ENCODE assay signal across 8 cellular contexts in genomic region chr16:1271750-1272413, GRCh38. TPM values are rescaled to one million over a fixed set of nuclear protein-coding genes. Genes with fewer than 3 reads are reported as not detected.
DNase-seq lines count a peak whose midpoint lies in the region; ATAC-seq and TF ChIP-seq lines count a peak whose summit lies in the region.
"Not testable (repeated sequence)": the region's sequence is repeated elsewhere in the genome, so short reads cannot be mapped to it uniquely, and the experiment has no call there.
"Had no signal": no experiment of that assay in that cellular context is flagged by ENCODE, and none has a peak within 500 bp of the region (broad histone marks: within the 10 kb centered on the region; RNA-seq: fewer than 3 reads in every experiment).

No MANE protein-coding gene starts in this region.

- intact Hi-C loops in heart right ventricle (cut with DNase I) = not testable (repeated sequence)

- DNase-seq in Daoy (ENCODE audit: low read depth) = peak; percentile 35
- DNase-seq in NCI-H146 treated with DMSO at 0.1 percent for 48 hours (lab: John Stamatoyannopoulos, UW; ENCODE audit: unreplicated experiment) = peak; percentile 78
- peak; percentile 95 for DNase-seq in NCI-H748 (lab: John Stamatoyannopoulos, UW; ENCODE audit: unreplicated experiment)
- peak; percentile 26 for DNase-seq in activated gamma-delta T cell treated with Interleukin-2 at 50 U/mL for 16 hours
- DNase-seq in heart right ventricle = peak; percentile 13 to 45
- peak; percentile 12 for DNase-seq in stimulated activated naive CD4-positive, alpha-beta T cell treated with Interleukin-2 at 50 U/mL for 16 hours (lab: John Stamatoyannopoulos, UW)

- peaks cover 0 to 23% (median 11%) of the 10 kb centered on the region in 7 donors for H3K27me3 ChIP-seq in heart right ventricle

- H3K27ac ChIP-seq in heart right ventricle = not testable (repeated sequence)

- H3K4me1 ChIP-seq in heart right ventricle = not testable (repeated sequence)

- WGBS in heart right ventricle, 2 donors = 6% methylated on average over 15 of the region's 15 CpGs

- not testable (repeated sequence) for TF ChIP-seq CTCF in heart right ventricle (IDR thresholded peaks at IDR 0.05)

- H3K36me3 ChIP-seq in heart right ventricle = not testable (repeated sequence)

- not testable (repeated sequence) for H3K4me3 ChIP-seq in heart right ventricle

- H3K9me3 ChIP-seq in heart right ventricle = not testable (repeated sequence)

- peak in 6 of 8 donors; percentile 19 to 75 (median 62) for ATAC-seq in heart right ventricle

RNA-seq across cellular contexts. Expression of gene TPSD1, which starts 16.0 kb away (rescaled TPM):
- total RNA-seq in Daoy (2014; rRNA removed; shearing (Covaris generic)) = not detected in 2 replicates
- total RNA-seq in heart right ventricle = under 1 TPM in 3 of 10 donors, not detected in 7; 0.28 to 0.44 (median 0.33) TPM
- polyA plus RNA-seq in heart right ventricle = under 1 TPM; 0.12 to 0.51 TPM
- total RNA-seq: CD4-positive, alpha-beta T cell; pulmonary artery endothelial cell had no signal

RNA-seq across cellular contexts. Expression of gene TPSAB1, which starts 31.4 kb away (rescaled TPM):
- total RNA-seq in Daoy (2014; rRNA removed; shearing (Covaris generic)) = not detected in 2 replicates
- total RNA-seq in heart right ventricle = 10 to 100 TPM in 1 of 10 donors, 1 to 10 TPM in 7, under 1 TPM in 2; 0.53 to 11.4 (median 2.2) TPM
- polyA plus RNA-seq in heart right ventricle = 1 to 10 TPM; 1.5 to 5.8 TPM
- total RNA-seq: pulmonary artery endothelial cell had no signal

RNA-seq across cellular contexts. Expression of gene UBE2I, which starts 37.6 kb away (rescaled TPM):
- 37.6 and 69.5 TPM in 2 replicates for total RNA-seq in Daoy (2014; rRNA removed; shearing (Covaris generic))
- 10 to 100 TPM; 70.6 to 99.8 (median 84.6) TPM for total RNA-seq in heart right ventricle
- polyA plus RNA-seq in heart right ventricle = 10 to 100 TPM; 63.1 to 76.4 TPM

RNA-seq across cellular contexts. Expression of gene TPSB2, which starts 41.9 kb away (rescaled TPM):
- not detected in 2 replicates for total RNA-seq in Daoy (2014; rRNA removed; shearing (Covaris generic))
- total RNA-seq in heart right ventricle = 1 to 10 TPM in 7 of 10 donors, under 1 TPM in 3; 0.33 to 5.2 (median 1.8) TPM
- 1 to 10 TPM; 1.7 to 6.4 TPM for polyA plus RNA-seq in heart right ventricle
- total RNA-seq: CD4-positive, alpha-beta T cell; pulmonary artery endothelial cell had no signal

RNA-seq across cellular contexts. Expression of gene TPSG1, which starts 46.8 kb away (rescaled TPM):
- 0.23 TPM in 1 of 2 replicates, not detected in the other for total RNA-seq in Daoy (2014; rRNA removed; shearing (Covaris generic))
- under 1 TPM in 1 of 10 donors, not detected in 9; 0.37 TPM for total RNA-seq in heart right ventricle
- under 1 TPM in 1 of 2 donors, not detected in 1; 0.06 TPM for polyA plus RNA-seq in heart right ventricle
- total RNA-seq: CD4-positive, alpha-beta T cell; pulmonary artery endothelial cell had no signal

Comparison
In these comparisons a context has a peak if more than half of its experiments do, and no peak if none do; other contexts are left out.
1. DNase-seq: peak in every context shown above with its lines; median percentile 95 in NCI-H748; 78 in NCI-H146 treated with DMSO at 0.1 percent for 48 hours; 35 in Daoy; 29 in heart right ventricle; 26 in activated gamma-delta T cell treated with Interleukin-2 at 50 U/mL for 16 hours; 12 in stimulated activated naive CD4-positive, alpha-beta T cell treated with Interleukin-2 at 50 U/mL for 16 hours.